ENCODE assay signal across 8 cellular contexts in the genomic region with DNA sequence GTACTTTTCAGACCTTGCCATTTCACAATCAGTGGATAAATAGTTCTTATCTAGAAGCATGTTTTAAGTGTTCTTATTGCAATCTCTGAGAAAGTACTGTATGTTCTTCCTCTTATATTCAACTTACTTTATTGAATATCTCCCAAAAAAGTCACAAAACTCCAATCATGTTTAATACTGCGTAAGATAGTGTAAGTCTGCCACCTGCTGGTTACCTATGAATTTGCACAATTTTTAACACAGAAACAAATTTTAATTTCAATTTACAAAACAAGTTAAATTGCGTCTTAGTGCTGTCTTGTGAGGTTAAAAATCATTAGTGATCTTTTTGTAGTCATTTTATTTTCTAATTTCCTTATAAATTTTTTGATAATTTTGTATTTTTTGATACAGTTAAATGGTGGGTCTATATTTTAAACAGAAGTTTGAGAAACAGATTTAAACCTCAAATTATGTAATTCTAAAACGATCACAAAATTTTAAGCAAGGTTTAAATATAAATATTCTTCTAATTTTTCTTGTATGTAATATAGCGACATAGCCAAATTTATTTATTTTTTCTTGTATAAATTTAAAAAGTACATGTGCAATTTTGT.
A peak's percentile ranks its signal among the peaks of the same experiment; 100 is the strongest.
DNase-seq lines count a peak whose midpoint lies in the region; ATAC-seq and TF ChIP-seq lines count a peak whose summit lies in the region.

No MANE protein-coding gene starts in this region.

- POLR2A ChIA-PET in PC-3 (lab: Charles Lee; ENCODE audit: unreplicated experiment), result no interaction called here

- H3K4me1 ChIP-seq in PC-3 (ENCODE audit: insufficient read depth, low read length), result no peaks in the 10 kb centered on the region
- no peaks in the 10 kb centered on the region for H3K4me1 ChIP-seq in gastrocnemius medialis

- peak; percentile 73 for TF ChIP-seq CTCF in 22Rv1 (IDR thresholded peaks at IDR 0.05)
- peak; percentile 65 for TF ChIP-seq CTCF in GM10266 (IDR thresholded peaks at IDR 0.05; ENCODE audit: control insufficient read depth, insufficient read depth, low read depth, missing control alignments)
- peak; percentile 74 for TF ChIP-seq CTCF in PC-3 (conservative IDR thresholded peaks at IDR 0.05; ENCODE audit: low read depth, low read length)
- peak in 3 of 5 experiments; percentile 9 to 51 (median 43) for TF ChIP-seq CTCF in gastrocnemius medialis (IDR thresholded peaks at IDR 0.05 in 4 of 5, conservative IDR thresholded peaks at IDR 0.05 in 1 of 5)

- H3K4me2 ChIP-seq in PC-3 (ENCODE audit: low read length), result no peak overlapping the region

- H3K4me3 ChIP-seq in PC-3 (ENCODE audit: low read length), result no peak overlapping the region
- H3K4me3 ChIP-seq in gastrocnemius medialis, result no peak overlapping the region

- H3K27me3 ChIP-seq in PC-3 (ENCODE audit: low read length) (no peaks in the 10 kb centered on the region), gastrocnemius medialis (no peaks in the 10 kb centered on the region)

- no peak overlapping the region for H3K9ac ChIP-seq in PC-3 (ENCODE audit: low read length)

- no peak for ATAC-seq in PC-3
- ATAC-seq in gastrocnemius medialis, result no peak
- no peak for ATAC-seq in GM19395 (IDR thresholded peaks at IDR 0.05; ENCODE audit: unreplicated experiment)

- in situ Hi-C loops in gastrocnemius medialis (cut with MboI; ENCODE audit: low sequenced_read_pairs in 4 of 4), result no loop called here

- no peaks in the 10 kb centered on the region for H3K79me2 ChIP-seq in PC-3 (ENCODE audit: low read length)

- DNase-seq in GM10266 (ENCODE audit: extremely low spot score) (peak; percentile 7), PC-3 (peak; percentile 48), fibroblast of gingiva (ENCODE audit: low read depth) (peak; percentile 1), gastrocnemius medialis (no peak), GM19238 (ENCODE audit: insufficient read length, low spot score) (no peak)
- DNase-seq in activated CD4-positive, alpha-beta T cell treated with anti-CD3 and anti-CD28 coated beads, Interleukin-2, amount 50 U/mL, for 1 hour, result no peak

- intact Hi-C loops in PC-3 (cut with micrococcal nuclease), result no loop called here
- intact Hi-C loops in gastrocnemius medialis (cut with DNase I; ENCODE audit: low total_unique reads), result no loop called here

- CTCF ChIA-PET in PC-3 (lab: Charles Lee), result no interaction called here

- no peaks in the 10 kb centered on the region; the same call in 1 of the 2 replicates for H3K36me3 ChIP-seq in PC-3 (ENCODE audit: low read depth, low read length)
- H3K36me3 ChIP-seq in gastrocnemius medialis, result no peaks in the 10 kb centered on the region

- H3K9me2 ChIP-seq in PC-3 (replicated peaks; ENCODE audit: low read length), result no peaks in the 10 kb centered on the region

- H3K9me3 ChIP-seq in PC-3 (ENCODE audit: low read length), result no peaks in the 10 kb centered on the region
- H3K9me3 ChIP-seq in gastrocnemius medialis, result no peaks in the 10 kb centered on the region

- BruUV-seq in PC-3 (replicated peaks; lab: Mats Ljungman, UMichigan), result no TSS peak

- TF ChIP-seq POLR2A in gastrocnemius medialis (IDR thresholded peaks at IDR 0.05), result no peak

- H4K20me1 ChIP-seq in PC-3 (ENCODE audit: low read length), result no peaks in the 10 kb centered on the region

- no peak overlapping the region for H2AFZ ChIP-seq in PC-3 (ENCODE audit: low read length)

- no peak overlapping the region for H3K27ac ChIP-seq in 22Rv1
- no peak overlapping the region for H3K27ac ChIP-seq in PC-3 (ENCODE audit: low read length)
- no peak overlapping the region for H3K27ac ChIP-seq in gastrocnemius medialis

- no peaks in the 10 kb centered on the region for H3F3A ChIP-seq in PC-3 (ENCODE audit: low read length, unreplicated experiment)

Comparison
In these comparisons a context has a peak if more than half of its experiments do, and no peak if none do; other contexts are left out.
1. DNase-seq: peak in GM10266 (single experiment), PC-3 (single experiment) and fibroblast of gingiva (single experiment); none in gastrocnemius medialis (0 of 2), GM19238 (single experiment) and activated CD4-positive, alpha-beta T cell treated with anti-CD3 and anti-CD28 coated beads, Interleukin-2, amount 50 U/mL, for 1 hour (single experiment).
2. Peak in every context shown above with its lines, with median percentiles within 50 percentile points of each other: CTCF ChIP-seq.